1 cellular context compared by ENCODE assay signal in the genomic region with DNA sequence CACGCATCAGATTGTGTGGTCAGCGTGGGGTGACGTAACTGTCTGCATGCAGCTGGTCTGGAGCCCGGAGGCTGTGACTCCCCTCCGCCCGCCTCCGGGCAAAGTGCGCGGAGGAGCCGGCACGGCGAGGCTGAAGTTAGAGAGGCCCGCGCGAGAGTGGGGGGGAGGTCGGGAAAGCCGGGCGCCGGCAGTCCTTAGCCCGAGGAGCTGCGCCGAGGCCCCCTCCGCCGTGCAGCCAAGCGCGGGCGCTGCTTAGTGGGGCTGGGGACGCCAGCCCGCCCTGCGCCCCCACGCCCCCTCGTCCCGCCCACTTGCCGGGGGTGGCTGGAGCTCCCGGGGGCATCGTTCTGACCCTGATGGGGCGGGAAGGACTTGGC.
A peak's percentile ranks its signal among the peaks of the same experiment; 100 is the strongest.
TF ChIP-seq lines count a peak whose summit lies in the region.

No MANE protein-coding gene starts in this region.

TF ChIP-seq in HEK293, 187 proteins besides CTCF, POLR2A, EP300 and RAD21 (continued from another document):
- TF ChIP-seq, protein P1, sequence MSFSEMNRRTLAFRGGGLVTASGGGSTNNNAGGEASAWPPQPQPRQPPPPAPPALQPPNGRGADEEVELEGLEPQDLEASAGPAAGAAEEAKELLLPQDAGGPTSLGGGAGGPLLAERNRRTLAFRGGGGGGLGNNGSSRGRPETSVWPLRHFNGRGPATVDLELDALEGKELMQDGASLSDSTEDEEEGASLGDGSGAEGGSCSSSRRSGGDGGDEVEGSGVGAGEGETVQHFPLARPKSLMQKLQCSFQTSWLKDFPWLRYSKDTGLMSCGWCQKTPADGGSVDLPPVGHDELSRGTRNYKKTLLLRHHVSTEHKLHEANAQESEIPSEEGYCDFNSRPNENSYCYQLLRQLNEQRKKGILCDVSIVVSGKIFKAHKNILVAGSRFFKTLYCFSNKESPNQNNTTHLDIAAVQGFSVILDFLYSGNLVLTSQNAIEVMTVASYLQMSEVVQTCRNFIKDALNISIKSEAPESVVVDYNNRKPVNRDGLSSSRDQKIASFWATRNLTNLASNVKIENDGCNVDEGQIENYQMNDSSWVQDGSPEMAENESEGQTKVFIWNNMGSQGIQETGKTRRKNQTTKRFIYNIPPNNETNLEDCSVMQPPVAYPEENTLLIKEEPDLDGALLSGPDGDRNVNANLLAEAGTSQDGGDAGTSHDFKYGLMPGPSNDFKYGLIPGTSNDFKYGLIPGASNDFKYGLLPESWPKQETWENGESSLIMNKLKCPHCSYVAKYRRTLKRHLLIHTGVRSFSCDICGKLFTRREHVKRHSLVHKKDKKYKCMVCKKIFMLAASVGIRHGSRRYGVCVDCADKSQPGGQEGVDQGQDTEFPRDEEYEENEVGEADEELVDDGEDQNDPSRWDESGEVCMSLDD (tag by site-specific recombination; IDR thresholded peaks at IDR 0.05) = peak; percentile 49; the same call in 1 of the 2 replicates
- TF ChIP-seq ZNF114 (tag by site-specific recombination; IDR thresholded peaks at IDR 0.05) (no peak), EGR2 (tag by site-specific recombination; IDR thresholded peaks at IDR 0.05; ENCODE audit: low read depth) (peak; percentile 34; the same call in 1 of the 2 replicates), ZNF341 (tag by site-specific recombination; IDR thresholded peaks at IDR 0.05; ENCODE audit: low read depth) (peak; percentile 82), ZSCAN16 (tag by site-specific recombination; IDR thresholded peaks at IDR 0.05) (0 out of 2 replicates have a peak, but pooled peaks have one; percentile 14), ZFHX2 (tag by site-specific recombination; conservative IDR thresholded peaks at IDR 0.05) (peak; percentile 78), KLF9 (tag by site-specific recombination; IDR thresholded peaks at IDR 0.05; ENCODE audit: low read depth) (peak; percentile 91), ZNF223 (tag by site-specific recombination; IDR thresholded peaks at IDR 0.05) (0 out of 2 replicates have a peak, but pooled peaks have one; percentile 24), SP3 (tag by site-specific recombination; IDR thresholded peaks at IDR 0.05) (peak; percentile 92), ZXDB (tag by site-specific recombination; IDR thresholded peaks at IDR 0.05) (0 out of 2 replicates have a peak, but pooled peaks have one; percentile 26), ZBTB8A (tag by site-specific recombination; IDR thresholded peaks at IDR 0.05) (peak; percentile 93), ZNF174 (tag by site-specific recombination; IDR thresholded peaks at IDR 0.05) (no peak), ZBTB48 (tag by site-specific recombination; IDR thresholded peaks at IDR 0.05) (0 out of 2 replicates have a peak, but pooled peaks have one; percentile 17), SCRT2 (tag by site-specific recombination; IDR thresholded peaks at IDR 0.05) (0 out of 2 replicates have a peak, but pooled peaks have one; percentile 23), GLIS2 (tag by site-specific recombination; IDR thresholded peaks at IDR 0.05) (peak; percentile 41)
- TF ChIP-seq, protein P2, sequence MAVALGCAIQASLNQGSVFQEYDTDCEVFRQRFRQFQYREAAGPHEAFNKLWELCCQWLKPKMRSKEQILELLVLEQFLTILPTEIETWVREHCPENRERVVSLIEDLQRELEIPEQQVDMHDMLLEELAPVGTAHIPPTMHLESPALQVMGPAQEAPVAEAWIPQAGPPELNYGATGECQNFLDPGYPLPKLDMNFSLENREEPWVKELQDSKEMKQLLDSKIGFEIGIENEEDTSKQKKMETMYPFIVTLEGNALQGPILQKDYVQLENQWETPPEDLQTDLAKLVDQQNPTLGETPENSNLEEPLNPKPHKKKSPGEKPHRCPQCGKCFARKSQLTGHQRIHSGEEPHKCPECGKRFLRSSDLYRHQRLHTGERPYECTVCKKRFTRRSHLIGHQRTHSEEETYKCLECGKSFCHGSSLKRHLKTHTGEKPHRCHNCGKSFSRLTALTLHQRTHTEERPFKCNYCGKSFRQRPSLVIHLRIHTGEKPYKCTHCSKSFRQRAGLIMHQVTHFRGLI (tag by site-specific recombination; IDR thresholded peaks at IDR 0.05) = 0 out of 2 replicates have a peak, but pooled peaks have one; percentile 15
- TF ChIP-seq, protein P3, sequence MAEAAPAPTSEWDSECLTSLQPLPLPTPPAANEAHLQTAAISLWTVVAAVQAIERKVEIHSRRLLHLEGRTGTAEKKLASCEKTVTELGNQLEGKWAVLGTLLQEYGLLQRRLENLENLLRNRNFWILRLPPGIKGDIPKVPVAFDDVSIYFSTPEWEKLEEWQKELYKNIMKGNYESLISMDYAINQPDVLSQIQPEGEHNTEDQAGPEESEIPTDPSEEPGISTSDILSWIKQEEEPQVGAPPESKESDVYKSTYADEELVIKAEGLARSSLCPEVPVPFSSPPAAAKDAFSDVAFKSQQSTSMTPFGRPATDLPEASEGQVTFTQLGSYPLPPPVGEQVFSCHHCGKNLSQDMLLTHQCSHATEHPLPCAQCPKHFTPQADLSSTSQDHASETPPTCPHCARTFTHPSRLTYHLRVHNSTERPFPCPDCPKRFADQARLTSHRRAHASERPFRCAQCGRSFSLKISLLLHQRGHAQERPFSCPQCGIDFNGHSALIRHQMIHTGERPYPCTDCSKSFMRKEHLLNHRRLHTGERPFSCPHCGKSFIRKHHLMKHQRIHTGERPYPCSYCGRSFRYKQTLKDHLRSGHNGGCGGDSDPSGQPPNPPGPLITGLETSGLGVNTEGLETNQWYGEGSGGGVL (tag by site-specific recombination; IDR thresholded peaks at IDR 0.05) = peak; percentile 59
- TF ChIP-seq, protein P4, sequence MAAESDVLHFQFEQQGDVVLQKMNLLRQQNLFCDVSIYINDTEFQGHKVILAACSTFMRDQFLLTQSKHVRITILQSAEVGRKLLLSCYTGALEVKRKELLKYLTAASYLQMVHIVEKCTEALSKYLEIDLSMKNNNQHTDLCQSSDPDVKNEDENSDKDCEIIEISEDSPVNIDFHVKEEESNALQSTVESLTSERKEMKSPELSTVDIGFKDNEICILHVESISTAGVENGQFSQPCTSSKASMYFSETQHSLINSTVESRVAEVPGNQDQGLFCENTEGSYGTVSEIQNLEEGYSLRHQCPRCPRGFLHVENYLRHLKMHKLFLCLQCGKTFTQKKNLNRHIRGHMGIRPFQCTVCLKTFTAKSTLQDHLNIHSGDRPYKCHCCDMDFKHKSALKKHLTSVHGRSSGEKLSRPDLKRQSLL (tag by site-specific recombination; IDR thresholded peaks at IDR 0.05) = no peak
- TF ChIP-seq, protein P5, sequence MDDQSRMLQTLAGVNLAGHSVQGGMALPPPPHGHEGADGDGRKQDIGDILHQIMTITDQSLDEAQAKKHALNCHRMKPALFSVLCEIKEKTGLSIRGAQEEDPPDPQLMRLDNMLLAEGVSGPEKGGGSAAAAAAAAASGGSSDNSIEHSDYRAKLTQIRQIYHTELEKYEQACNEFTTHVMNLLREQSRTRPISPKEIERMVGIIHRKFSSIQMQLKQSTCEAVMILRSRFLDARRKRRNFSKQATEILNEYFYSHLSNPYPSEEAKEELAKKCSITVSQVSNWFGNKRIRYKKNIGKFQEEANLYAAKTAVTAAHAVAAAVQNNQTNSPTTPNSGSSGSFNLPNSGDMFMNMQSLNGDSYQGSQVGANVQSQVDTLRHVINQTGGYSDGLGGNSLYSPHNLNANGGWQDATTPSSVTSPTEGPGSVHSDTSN (CRISPR knock-in tag; IDR thresholded peaks at IDR 0.05) = no peak
- TF ChIP-seq, protein P6, sequence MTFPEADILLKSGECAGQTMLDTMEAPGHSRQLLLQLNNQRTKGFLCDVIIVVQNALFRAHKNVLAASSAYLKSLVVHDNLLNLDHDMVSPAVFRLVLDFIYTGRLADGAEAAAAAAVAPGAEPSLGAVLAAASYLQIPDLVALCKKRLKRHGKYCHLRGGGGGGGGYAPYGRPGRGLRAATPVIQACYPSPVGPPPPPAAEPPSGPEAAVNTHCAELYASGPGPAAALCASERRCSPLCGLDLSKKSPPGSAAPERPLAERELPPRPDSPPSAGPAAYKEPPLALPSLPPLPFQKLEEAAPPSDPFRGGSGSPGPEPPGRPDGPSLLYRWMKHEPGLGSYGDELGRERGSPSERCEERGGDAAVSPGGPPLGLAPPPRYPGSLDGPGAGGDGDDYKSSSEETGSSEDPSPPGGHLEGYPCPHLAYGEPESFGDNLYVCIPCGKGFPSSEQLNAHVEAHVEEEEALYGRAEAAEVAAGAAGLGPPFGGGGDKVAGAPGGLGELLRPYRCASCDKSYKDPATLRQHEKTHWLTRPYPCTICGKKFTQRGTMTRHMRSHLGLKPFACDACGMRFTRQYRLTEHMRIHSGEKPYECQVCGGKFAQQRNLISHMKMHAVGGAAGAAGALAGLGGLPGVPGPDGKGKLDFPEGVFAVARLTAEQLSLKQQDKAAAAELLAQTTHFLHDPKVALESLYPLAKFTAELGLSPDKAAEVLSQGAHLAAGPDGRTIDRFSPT (tag by site-specific recombination; IDR thresholded peaks at IDR 0.05) = 0 out of 2 replicates have a peak, but pooled peaks have one; percentile 26
TF ChIP-seq in HEK293: peak in this region for 24.
